In genomic region chr2:208466133-208466919, GRCh38 we compare ENCODE assay signal across 1 cellular context.
TF ChIP-seq lines count a peak whose summit lies in the region.

No MANE protein-coding gene starts in this region.

TF ChIP-seq in H1, 55 proteins besides CTCF, POLR2A, EP300 and RAD21:
- TF ChIP-seq EGR1 (IDR thresholded peaks at IDR 0.05; ENCODE audit: borderline replicate concordance, low read depth, low read length) (peak; percentile 16; the same call in 1 of the 2 replicates), BRCA1 (IDR thresholded peaks at IDR 0.05; ENCODE audit: low read depth, low read length) (no peak), PHF8 (conservative IDR thresholded peaks at IDR 0.05; ENCODE audit: low read depth, low read length) (no peak), YY1 (IDR thresholded peaks at IDR 0.05; ENCODE audit: low read depth, low read length) (0 out of 2 replicates have a peak, but pooled peaks have one; percentile 8), CBX8 (IDR thresholded peaks at IDR 0.05; ENCODE audit: borderline replicate concordance, low read depth, low read length) (no peak), HDAC6 (IDR thresholded peaks at IDR 0.05; ENCODE audit: low read depth, low read length) (no peak), SAP30 (IDR thresholded peaks at IDR 0.05; ENCODE audit: insufficient read depth, insufficient replicate concordance, low read length) (no peak), JUN (IDR thresholded peaks at IDR 0.05; ENCODE audit: low read depth, low read length) (no peak)
